19 cellular contexts compared by ENCODE assay signal in genomic region chr4:26426892-26427291, GRCh38.
DNase-seq lines count a peak whose midpoint lies in the region; ATAC-seq, FAIRE-seq and TF ChIP-seq lines count a peak whose summit lies in the region.
"Had no signal": no experiment of that assay in that cellular context is flagged by ENCODE, and none has a peak within 500 bp of the region (broad histone marks: within the 10 kb centered on the region; RNA-seq: fewer than 3 reads in every experiment).

No MANE protein-coding gene starts in this region.

- H3K27ac ChIP-seq in GM23338 (ENCODE audit: low read depth), result no peak overlapping the region
- H3K27ac ChIP-seq: C4-2B had no signal

- no peak overlapping the region for H3K4me3 Mint-ChIP-seq in activated CD4-positive, alpha-beta memory T cell treated with anti-CD3 and anti-CD28 coated beads for 36 hours
- no peak overlapping the region for H3K4me3 Mint-ChIP-seq in activated CD4-positive, alpha-beta memory T cell treated with anti-CD3 and anti-CD28 coated beads, Interleukin-2, amount 10 ng/mL, durations not matched to agents 7 days and 5 days
- no peak overlapping the region for H3K4me3 Mint-ChIP-seq in GM23338
- H3K4me3 Mint-ChIP-seq in activated T-helper 1 cell treated with anti-CD3 and anti-CD28 coated beads, Interleukin-12 subunit alpha, Interleukin-12 subunit beta, Interleukin-2, Interleukin-4 antibody, amounts not matched to agents 30 ng/mL and 10 ng/mL and 1 ng/mL, durations not matched to agents 14 hours and 24 hours and 36 hours, result no peak overlapping the region
- H3K4me3 Mint-ChIP-seq in neural crest cell, result no peak overlapping the region
- H3K4me3 Mint-ChIP-seq: HFFc6 had no signal

- H3K9me3 Mint-ChIP-seq in activated CD4-positive, alpha-beta memory T cell treated with anti-CD3 and anti-CD28 coated beads for 36 hours, result no peaks in the 10 kb centered on the region
- no peaks in the 10 kb centered on the region for H3K9me3 Mint-ChIP-seq in activated CD4-positive, alpha-beta memory T cell treated with anti-CD3 and anti-CD28 coated beads, Interleukin-2, amount 10 ng/mL, durations not matched to agents 7 days and 5 days
- H3K9me3 Mint-ChIP-seq in GM23338 (no peaks in the 10 kb centered on the region), neural crest cell (peaks cover 2% of the 10 kb centered on the region)
- no peaks in the 10 kb centered on the region for H3K9me3 Mint-ChIP-seq in activated T-helper 1 cell treated with anti-CD3 and anti-CD28 coated beads, Interleukin-12 subunit alpha, Interleukin-12 subunit beta, Interleukin-2, Interleukin-4 antibody, amounts not matched to agents 30 ng/mL and 10 ng/mL and 1 ng/mL, durations not matched to agents 14 hours and 24 hours and 36 hours
- H3K9me3 Mint-ChIP-seq: HFFc6 had no signal

- no peak overlapping the region for H3K4me3 ChIP-seq in GM23338

- no peak for DNase-seq in activated CD4-positive, alpha-beta memory T cell treated with anti-CD3 and anti-CD28 coated beads for 36 hours
- no peak for DNase-seq in activated CD4-positive, alpha-beta memory T cell treated with anti-CD3 and anti-CD28 coated beads, Interleukin-2, amount 10 ng/mL, durations not matched to agents 7 days and 5 days
- no peak for DNase-seq in GM23338 (ENCODE audit: low spot score)
- no peak for DNase-seq in activated T-helper 1 cell treated with anti-CD3 and anti-CD28 coated beads, Interleukin-12 subunit alpha, Interleukin-12 subunit beta, Interleukin-2, Interleukin-4 antibody, amounts not matched to agents 30 ng/mL and 10 ng/mL and 1 ng/mL, durations not matched to agents 14 hours and 24 hours and 36 hours (ENCODE audit: low spot score)
- no peak for DNase-seq in neural crest cell (ENCODE audit: low read depth, low spot score)
- no peak for DNase-seq in NCI-H446 (lab: John Stamatoyannopoulos, UW)
- no peak for DNase-seq in GM12891 (ENCODE audit: insufficient read length, low spot score)
- no peak for DNase-seq in T1000 (lab: John Stamatoyannopoulos, UW)
- DNase-seq: Caco-2; DMS153; HFFc6; KBM-7; MV-4-11; NCI-H1417; NCI-H1930; NCI-H2171; NCI-H446 treated with DMSO at 0.1 percent for 48 hours; NK-92 treated with Interleukin-12 subunit alpha and Interleukin-12 subunit beta, amount 100 ng/mL, for 24 hours had no signal

- no peak overlapping the region for H2AFZ ChIP-seq in GM23338

- no peaks in the 10 kb centered on the region for H3K27me3 ChIP-seq in GM23338 (ENCODE audit: insufficient read depth)

- no peaks in the 10 kb centered on the region for H4K20me1 ChIP-seq in GM23338 (replicated peaks; ENCODE audit: insufficient read depth)

- no peak overlapping the region for H3K4me2 ChIP-seq in GM23338

- no peak for TF ChIP-seq POLR2A in GM12891 (IDR thresholded peaks at IDR 0.05; ENCODE audit: low read depth, low read length)

- H3K4me1 ChIP-seq in GM23338 (ENCODE audit: insufficient read depth), result peaks cover 11% of the 10 kb centered on the region
- H3K4me1 ChIP-seq: Caco-2 had no signal

- CTCF ChIA-PET in activated CD4-positive, alpha-beta memory T cell treated with anti-CD3 and anti-CD28 coated beads for 36 hours (lab: Charles Lee), result no interaction called here
- CTCF ChIA-PET in activated CD4-positive, alpha-beta memory T cell treated with anti-CD3 and anti-CD28 coated beads, Interleukin-2, amount 10 ng/mL, durations not matched to agents 7 days and 5 days (lab: Charles Lee), result interaction anchor here (1.1 kb wide), 1 partner anchor 10 kb away, joined by 3 read pairs; no protein-coding TSS in a partner anchor

- TF ChIP-seq CTCF in GM23338 (conservative IDR thresholded peaks at IDR 0.05; ENCODE audit: low read depth in 2 of 2) (no peak), neural crest cell (conservative IDR thresholded peaks at IDR 0.05) (no peak)

- no peak for ATAC-seq in GM23338

- no peaks in the 10 kb centered on the region for H3K9me2 ChIP-seq in GM23338 (ENCODE audit: insufficient read depth)

- peaks cover 6% of the 10 kb centered on the region for H3K4me1 Mint-ChIP-seq in activated CD4-positive, alpha-beta memory T cell treated with anti-CD3 and anti-CD28 coated beads for 36 hours (ENCODE audit: low read depth)
- peaks cover 15% of the 10 kb centered on the region for H3K4me1 Mint-ChIP-seq in activated CD4-positive, alpha-beta memory T cell treated with anti-CD3 and anti-CD28 coated beads, Interleukin-2, amount 10 ng/mL, durations not matched to agents 7 days and 5 days
- H3K4me1 Mint-ChIP-seq in GM23338 (peaks cover 18% of the 10 kb centered on the region), neural crest cell (peaks cover 13% of the 10 kb centered on the region)
- peaks cover 29% of the 10 kb centered on the region for H3K4me1 Mint-ChIP-seq in activated T-helper 1 cell treated with anti-CD3 and anti-CD28 coated beads, Interleukin-12 subunit alpha, Interleukin-12 subunit beta, Interleukin-2, Interleukin-4 antibody, amounts not matched to agents 30 ng/mL and 10 ng/mL and 1 ng/mL, durations not matched to agents 14 hours and 24 hours and 36 hours (ENCODE audit: low read depth)

- H3K27ac Mint-ChIP-seq in activated CD4-positive, alpha-beta memory T cell treated with anti-CD3 and anti-CD28 coated beads for 36 hours, result peak overlapping the region; percentile 11
- H3K27ac Mint-ChIP-seq in activated CD4-positive, alpha-beta memory T cell treated with anti-CD3 and anti-CD28 coated beads, Interleukin-2, amount 10 ng/mL, durations not matched to agents 7 days and 5 days, result no peak overlapping the region
- H3K27ac Mint-ChIP-seq in GM23338 (peak overlapping the region; percentile 6; the same call in 1 of the 2 replicates), neural crest cell (ENCODE audit: unreplicated experiment) (peak overlapping the region; percentile 60)
- peak overlapping the region; percentile 24 for H3K27ac Mint-ChIP-seq in activated T-helper 1 cell treated with anti-CD3 and anti-CD28 coated beads, Interleukin-12 subunit alpha, Interleukin-12 subunit beta, Interleukin-2, Interleukin-4 antibody, amounts not matched to agents 30 ng/mL and 10 ng/mL and 1 ng/mL, durations not matched to agents 14 hours and 24 hours and 36 hours
- H3K27ac Mint-ChIP-seq: HFFc6 had no signal

- H3K36me3 Mint-ChIP-seq in activated CD4-positive, alpha-beta memory T cell treated with anti-CD3 and anti-CD28 coated beads for 36 hours, result peaks cover 80% of the 10 kb centered on the region
- H3K36me3 Mint-ChIP-seq in activated CD4-positive, alpha-beta memory T cell treated with anti-CD3 and anti-CD28 coated beads, Interleukin-2, amount 10 ng/mL, durations not matched to agents 7 days and 5 days (ENCODE audit: low read depth), result peaks cover 47% of the 10 kb centered on the region
- peaks cover 69% of the 10 kb centered on the region for H3K36me3 Mint-ChIP-seq in GM23338 (ENCODE audit: low read depth)
- peaks cover 71% of the 10 kb centered on the region for H3K36me3 Mint-ChIP-seq in activated T-helper 1 cell treated with anti-CD3 and anti-CD28 coated beads, Interleukin-12 subunit alpha, Interleukin-12 subunit beta, Interleukin-2, Interleukin-4 antibody, amounts not matched to agents 30 ng/mL and 10 ng/mL and 1 ng/mL, durations not matched to agents 14 hours and 24 hours and 36 hours (ENCODE audit: low read depth)
- peaks cover 20% of the 10 kb centered on the region for H3K36me3 Mint-ChIP-seq in neural crest cell (ENCODE audit: low read depth)

- H3F3A ChIP-seq in GM23338 (replicated peaks; ENCODE audit: low read depth), result no peaks in the 10 kb centered on the region

- H3K27me3 Mint-ChIP-seq in activated CD4-positive, alpha-beta memory T cell treated with anti-CD3 and anti-CD28 coated beads for 36 hours, result no peaks in the 10 kb centered on the region
- no peaks in the 10 kb centered on the region for H3K27me3 Mint-ChIP-seq in activated CD4-positive, alpha-beta memory T cell treated with anti-CD3 and anti-CD28 coated beads, Interleukin-2, amount 10 ng/mL, durations not matched to agents 7 days and 5 days
- H3K27me3 Mint-ChIP-seq in GM23338 (ENCODE audit: insufficient read depth, low read depth, poor library complexity) (peaks cover 7% of the 10 kb centered on the region), neural crest cell (ENCODE audit: low read depth) (no peaks in the 10 kb centered on the region)
- no peaks in the 10 kb centered on the region for H3K27me3 Mint-ChIP-seq in activated T-helper 1 cell treated with anti-CD3 and anti-CD28 coated beads, Interleukin-12 subunit alpha, Interleukin-12 subunit beta, Interleukin-2, Interleukin-4 antibody, amounts not matched to agents 30 ng/mL and 10 ng/mL and 1 ng/mL, durations not matched to agents 14 hours and 24 hours and 36 hours (ENCODE audit: insufficient read depth)

- H3K79me2 ChIP-seq in GM23338 (replicated peaks; ENCODE audit: insufficient read depth), result peaks cover 36% of the 10 kb centered on the region

- intact Hi-C loops in activated CD4-positive, alpha-beta memory T cell treated with anti-CD3 and anti-CD28 coated beads for 36 hours (cut with micrococcal nuclease), result no loop called here
- intact Hi-C loops in activated T-helper 1 cell treated with anti-CD3 and anti-CD28 coated beads, Interleukin-12 subunit alpha, Interleukin-12 subunit beta, Interleukin-2, Interleukin-4 antibody, amounts not matched to agents 30 ng/mL and 10 ng/mL and 1 ng/mL, durations not matched to agents 14 hours and 24 hours and 36 hours (cut with micrococcal nuclease), result loop anchor here (5.0 kb wide), 1 partner anchor 490 kb away; no protein-coding TSS in a partner anchor

- FAIRE-seq in GM12891 (lab: Jason Lieb, UNC), result no peak

- POLR2A ChIA-PET in activated CD4-positive, alpha-beta memory T cell treated with anti-CD3 and anti-CD28 coated beads for 36 hours (lab: Charles Lee), result no interaction called here
- POLR2A ChIA-PET in activated CD4-positive, alpha-beta memory T cell treated with anti-CD3 and anti-CD28 coated beads, Interleukin-2, amount 10 ng/mL, durations not matched to agents 7 days and 5 days (lab: Charles Lee), result no interaction called here

- H3K36me3 ChIP-seq in GM23338 (ENCODE audit: insufficient read depth), result peaks cover 25% of the 10 kb centered on the region

TF ChIP-seq in GM12891, 5 proteins besides CTCF, POLR2A, EP300 and RAD21:
- no peak for TF ChIP-seq TAF1 (IDR thresholded peaks at IDR 0.05; ENCODE audit: low read depth, low read length)
- TF ChIP-seq SPI1 (IDR thresholded peaks at IDR 0.05; ENCODE audit: low read depth, low read length), result no peak
- no peak for TF ChIP-seq PAX5 (IDR thresholded peaks at IDR 0.05; ENCODE audit: insufficient read depth, low read length, severe bottlenecking)
- no peak for TF ChIP-seq POU2F2 (IDR thresholded peaks at IDR 0.05; ENCODE audit: low read depth, low read length)
- no peak for TF ChIP-seq POLR2AphosphoS5 (IDR thresholded peaks at IDR 0.05; ENCODE audit: low read depth, low read length)
